Comparison of ENCODE assay signal across 12 cellular contexts in the genomic region with DNA sequence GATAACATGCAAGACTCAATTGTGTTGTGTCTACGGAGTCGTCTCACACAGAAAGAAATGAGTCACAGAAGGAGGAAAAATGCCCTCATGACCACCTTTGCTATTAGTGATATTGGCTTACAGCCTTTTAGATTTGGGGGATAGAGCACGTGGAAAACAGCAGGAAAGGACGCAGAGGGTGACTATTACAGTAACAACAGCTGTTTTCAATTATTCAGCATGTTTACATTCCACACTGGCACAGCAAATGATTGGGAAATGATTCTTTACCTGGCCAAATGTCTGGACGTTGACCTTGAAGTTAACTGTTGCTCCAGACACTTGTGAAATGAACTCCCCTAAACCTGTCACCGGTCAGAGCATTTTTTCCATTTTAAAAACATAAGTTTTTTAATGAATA. TPM values are rescaled to one million over a fixed set of nuclear protein-coding genes. Genes with fewer than 3 reads are reported as not detected.
DNase-seq lines count a peak whose midpoint lies in the region; ATAC-seq, FAIRE-seq and TF ChIP-seq lines count a peak whose summit lies in the region.
"Had no signal": no experiment of that assay in that cellular context is flagged by ENCODE, and none has a peak within 500 bp of the region (broad histone marks: within the 10 kb centered on the region; RNA-seq: fewer than 3 reads in every experiment).

No MANE protein-coding gene starts in this region.

- H3K27me3 ChIP-seq in HepG2 (ENCODE audit: control insufficient read depth in 1 of 2, insufficient read depth in 2 of 2, low read length in 2 of 2): no peaks in the 10 kb centered on the region

- H3K27ac ChIP-seq in HepG2 (ENCODE audit: extremely low read length, insufficient read depth, low read length): no peak overlapping the region
- H3K27ac ChIP-seq: SK-N-MC had no signal

- DNase-seq in AG09309 (ENCODE audit: low read depth): peak; percentile 46
- DNase-seq in HFFc6: peak; percentile 34
- peak; percentile 68 to 71 for DNase-seq in cardiac fibroblast (ENCODE audit: low read depth in 2 of 2)
- DNase-seq in HepG2 (ENCODE audit: low spot score): peak; percentile 27
- DNase-seq in stimulated activated CD4-positive, alpha-beta T cell treated with anti-CD3 and anti-CD28 coated beads, Interleukin-1b, Interleukin-23, amount 100 ng/mL, for 48 hours: no peak
- DNase-seq in medulla oblongata (ENCODE audit: extremely low spot score): no peak
- no peak for DNase-seq in nephron progenitor cell
- DNase-seq: activated naive CD4-positive, alpha-beta T cell treated with Interleukin-2 at 50 U/mL for 16 hours; caudate nucleus; MM.1S had no signal

- peaks cover 11% of the 10 kb centered on the region for H3K4me1 ChIP-seq in HepG2 (ENCODE audit: insufficient read depth, low read length)

- no peak overlapping the region for H3K9ac ChIP-seq in HepG2 (ENCODE audit: insufficient read depth, low read depth, low read length)

- H3K36me3 ChIP-seq in HepG2 (replicated peaks in 1 of 2; ENCODE audit: control insufficient read depth in 1 of 2, insufficient read depth in 2 of 2, low read length in 2 of 2): no peaks in the 10 kb centered on the region

- H3K79me2 ChIP-seq in HepG2 (ENCODE audit: insufficient read depth, low read length): no peaks in the 10 kb centered on the region

- WGBS in HepG2 (ENCODE audit: low lambda C conversion rate): 30% methylated on average over 6 of the region's 6 CpGs

- TF ChIP-seq RAD21 in HepG2 (CRISPR knock-in tag; IDR thresholded peaks at IDR 0.05): no peak

- no peak for ATAC-seq in HepG2
- no peak for ATAC-seq in HG02981 (IDR thresholded peaks at IDR 0.05; ENCODE audit: unreplicated experiment)

- BruUV-seq in HepG2 (replicated peaks; lab: Mats Ljungman, UMichigan): no TSS peak

- in situ Hi-C loops in HepG2 (cut with HindIII; ENCODE audit: extremely low pct_ligation_motif_present, low pct_unique_long_range_greater_than_20kb): no loop called here

- H4K20me1 ChIP-seq in HepG2 (ENCODE audit: insufficient read depth, low read length): no peaks in the 10 kb centered on the region

- H3K9me3 ChIP-seq in HepG2 (ENCODE audit: low read length): no peaks in the 10 kb centered on the region

- no peak for TF ChIP-seq EP300 in HepG2 (IDR thresholded peaks at IDR 0.05; ENCODE audit: low read depth in 2 of 2, low read length in 2 of 2)
- TF ChIP-seq EP300 in HepG2 (CRISPR knock-in tag; IDR thresholded peaks at IDR 0.05; ENCODE audit: borderline replicate concordance): no peak

- H3K27ac Mint-ChIP-seq in HFFc6: no peak overlapping the region
- H3K27ac Mint-ChIP-seq in nephron progenitor cell: no peak overlapping the region

- TF ChIP-seq CTCF in AG09309 (IDR thresholded peaks at IDR 0.05; ENCODE audit: control insufficient read depth, insufficient read depth, low read depth, low read length, missing control alignments): no peak
- TF ChIP-seq CTCF in HFFc6 (IDR thresholded peaks at IDR 0.05): no peak
- no peak for TF ChIP-seq CTCF in cardiac fibroblast (IDR thresholded peaks at IDR 0.05; ENCODE audit: low read depth, low read length)
- no peak for TF ChIP-seq CTCF in HepG2 (CRISPR knock-in tag; IDR thresholded peaks at IDR 0.05)
- no peak for TF ChIP-seq CTCF in nephron progenitor cell (IDR thresholded peaks at IDR 0.05)

- intact Hi-C loops in HepG2 (cut with micrococcal nuclease; ENCODE audit: unreplicated experiment): no loop called here

- H3K9me3 Mint-ChIP-seq in HFFc6: no peaks in the 10 kb centered on the region
- peaks cover 39% of the 10 kb centered on the region for H3K9me3 Mint-ChIP-seq in nephron progenitor cell

- no peak for FAIRE-seq in HepG2 (lab: Jason Lieb, UNC)

- H3K4me1 Mint-ChIP-seq in HFFc6 (ENCODE audit: low read depth) (peaks cover 20% of the 10 kb centered on the region), nephron progenitor cell (peaks cover 9% of the 10 kb centered on the region)

- no peak overlapping the region for H2AFZ ChIP-seq in HepG2 (ENCODE audit: low read length)

- H3K36me3 Mint-ChIP-seq in HFFc6 (ENCODE audit: low read depth): no peaks in the 10 kb centered on the region; the same call in 1 of the 2 replicates
- H3K36me3 Mint-ChIP-seq in nephron progenitor cell (ENCODE audit: low read depth): peaks cover 53% of the 10 kb centered on the region

- H3K4me3 Mint-ChIP-seq in HFFc6 (no peak overlapping the region), nephron progenitor cell (no peak overlapping the region)

- POLR2A ChIA-PET in HepG2 (lab: Yijun Ruan, JAX): no interaction called here

- no peak overlapping the region for H3K4me2 ChIP-seq in HepG2 (ENCODE audit: low read depth, low read length)

- CTCF ChIA-PET in HepG2 (lab: Yijun Ruan, JAX; ENCODE audit: low intra/inter-chr PET ratio, low total read pairs): no interaction called here

- H3K4me3 ChIP-seq in AG09309 (ENCODE audit: control insufficient read depth, low read depth, low read length) (no peak overlapping the region), cardiac fibroblast (replicated peaks in 1 of 2; ENCODE audit: low read depth in 2 of 2, low read length in 2 of 2) (no peak overlapping the region), HepG2 (replicated peaks in 1 of 3; ENCODE audit: insufficient read depth in 1 of 3, low read depth in 2 of 3, low read length in 3 of 3) (no peak overlapping the region)
- H3K4me3 ChIP-seq: SK-N-MC had no signal

- peaks cover 1% of the 10 kb centered on the region; the same call in 1 of the 2 replicates for H3K27me3 Mint-ChIP-seq in HFFc6 (ENCODE audit: insufficient read depth)
- H3K27me3 Mint-ChIP-seq in nephron progenitor cell (ENCODE audit: low read depth, poor library complexity): no peaks in the 10 kb centered on the region

- TF ChIP-seq POLR2A in HepG2 (IDR thresholded peaks at IDR 0.05; ENCODE audit: insufficient read depth in 1 of 2, low read depth in 2 of 2, low read length in 2 of 2): no peak

TF ChIP-seq in HepG2, 621 proteins besides CTCF, POLR2A, EP300 and RAD21 (continues in another document):
- TF ChIP-seq BCL6 (CRISPR knock-in tag; IDR thresholded peaks at IDR 0.05) (peak; percentile 67), GATAD2A (CRISPR knock-in tag; IDR thresholded peaks at IDR 0.05) (peak; percentile 60; the same call in 1 of the 2 replicates), SOX5 (CRISPR knock-in tag; IDR thresholded peaks at IDR 0.05; ENCODE audit: borderline replicate concordance) (peak; percentile 72; the same call in 1 of the 2 replicates), TEAD3 (CRISPR knock-in tag; optimal IDR thresholded peaks at IDR 0.05; ENCODE audit: borderline replicate concordance) (peak; percentile 85), CHD4 (IDR thresholded peaks at IDR 0.05; ENCODE audit: borderline replicate concordance, low read length) (no peak), FOXP1 (IDR thresholded peaks at IDR 0.05) (no peak), FOXP1 (CRISPR knock-in tag; IDR thresholded peaks at IDR 0.05) (peak; percentile 63), DMAP1 (CRISPR knock-in tag; IDR thresholded peaks at IDR 0.05) (no peak), SKI (IDR thresholded peaks at IDR 0.05; ENCODE audit: partially characterized antibody) (peak; percentile 88), TBL1XR1 (IDR thresholded peaks at IDR 0.05; ENCODE audit: borderline replicate concordance, low read length, partially characterized antibody) (peak; percentile 80), MEIS1 (CRISPR knock-in tag; IDR thresholded peaks at IDR 0.05; ENCODE audit: borderline replicate concordance) (no peak), SOX6 (IDR thresholded peaks at IDR 0.05) (no peak), SOX6 (CRISPR knock-in tag; IDR thresholded peaks at IDR 0.05) (peak; percentile 64; the same call in 1 of the 2 replicates)
- TF ChIP-seq, protein P1, sequence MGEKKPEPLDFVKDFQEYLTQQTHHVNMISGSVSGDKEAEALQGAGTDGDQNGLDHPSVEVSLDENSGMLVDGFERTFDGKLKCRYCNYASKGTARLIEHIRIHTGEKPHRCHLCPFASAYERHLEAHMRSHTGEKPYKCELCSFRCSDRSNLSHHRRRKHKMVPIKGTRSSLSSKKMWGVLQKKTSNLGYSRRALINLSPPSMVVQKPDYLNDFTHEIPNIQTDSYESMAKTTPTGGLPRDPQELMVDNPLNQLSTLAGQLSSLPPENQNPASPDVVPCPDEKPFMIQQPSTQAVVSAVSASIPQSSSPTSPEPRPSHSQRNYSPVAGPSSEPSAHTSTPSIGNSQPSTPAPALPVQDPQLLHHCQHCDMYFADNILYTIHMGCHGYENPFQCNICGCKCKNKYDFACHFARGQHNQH (CRISPR knock-in tag; IDR thresholded peaks at IDR 0.05): 0 out of 2 replicates have a peak, but pooled peaks have one; percentile 22
- TF ChIP-seq, protein P2, sequence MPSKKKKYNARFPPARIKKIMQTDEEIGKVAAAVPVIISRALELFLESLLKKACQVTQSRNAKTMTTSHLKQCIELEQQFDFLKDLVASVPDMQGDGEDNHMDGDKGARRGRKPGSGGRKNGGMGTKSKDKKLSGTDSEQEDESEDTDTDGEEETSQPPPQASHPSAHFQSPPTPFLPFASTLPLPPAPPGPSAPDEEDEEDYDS (CRISPR knock-in tag; IDR thresholded peaks at IDR 0.05): no peak

RNA-seq across cellular contexts. Expression of a gene that starts 46.8 kb away (rescaled TPM):
- 10 to 100 TPM; 29.1 to 34.9 (median 33.3) TPM for total RNA-seq in HFFc6 (2021; fragmentation: NEBNext Ultra II Directional; extraction: Animal tissue kit (Norgen Biotek cat#: 25700))
- 44.9 and 54.0 TPM in 2 replicates for total RNA-seq in HepG2 (2016; rRNA removed; fragmentation: Illumina TruSeq; extraction: Trizol)
- total RNA-seq in HepG2 (2016; cell fraction: cytosol; rRNA removed; fragmentation: Illumina TruSeq; extraction: Trizol; ENCODE audit: low read depth): 13.8 and 14.5 TPM in 2 replicates
- 42.9 and 56.1 TPM in 2 replicates for total RNA-seq in HepG2 (2016; cell fraction: insoluble cytoplasmic fraction; rRNA removed; fragmentation: Illumina TruSeq; extraction: Trizol)
- 24.3 and 24.9 TPM in 2 replicates for total RNA-seq in HepG2 (2016; cell fraction: membrane; rRNA removed; fragmentation: Illumina TruSeq; extraction: Trizol)
- 26.7 and 27.1 TPM in 2 replicates for total RNA-seq in HepG2 (2016; cell fraction: nucleus; rRNA removed; fragmentation: Illumina TruSeq; extraction: Trizol)
- 22.4 and 23.1 TPM in 2 replicates for polyA plus RNA-seq in HepG2 (2011; rRNA removed)
- 13.4 and 19.6 TPM in 2 replicates for polyA plus RNA-seq in HepG2 (2011; cell fraction: cytosol; rRNA removed)
- 14.2 and 19.9 TPM in 2 replicates for polyA plus RNA-seq in HepG2 (2011; cell fraction: nucleus; rRNA removed)
- polyA plus RNA-seq in HepG2 (2012): 27.9 and 33.6 TPM in 2 replicates
- polyA plus RNA-seq in HepG2 (2016; cell fraction: cytosol; fragmentation: Illumina TruSeq; extraction: Trizol; ENCODE audit: low read depth): 10.1 and 11.8 TPM in 2 replicates
- 53.4 and 56.9 TPM in 2 replicates for polyA plus RNA-seq in HepG2 (2016; cell fraction: insoluble cytoplasmic fraction; fragmentation: Illumina TruSeq; extraction: Trizol; ENCODE audit: low read depth)
- polyA plus RNA-seq in HepG2 (2016; cell fraction: membrane; fragmentation: Illumina TruSeq; extraction: Trizol; ENCODE audit: low read depth): 20.0 and 20.3 TPM in 2 replicates
- polyA plus RNA-seq in HepG2 (2016; cell fraction: nucleus; fragmentation: Illumina TruSeq; extraction: Trizol; ENCODE audit: insufficient read depth, low read depth): 42.2 and 47.7 TPM in 2 replicates
- 14.2 and 29.7 TPM in 2 replicates for polyA minus RNA-seq in HepG2 (2011; rRNA and poly(A)+ RNA removed; ENCODE audit: low replicate concordance)
- 7.2 and 11.6 TPM in 2 replicates for polyA minus RNA-seq in HepG2 (2011; cell fraction: cytosol; rRNA and poly(A)+ RNA removed)
- 34.4 and 47.7 TPM in 2 replicates for polyA minus RNA-seq in HepG2 (2011; cell fraction: nucleus; rRNA and poly(A)+ RNA removed)

Comparison
In these comparisons a context has a peak if more than half of its experiments do, and no peak if none do; other contexts are left out.
1. DNase-seq: peak in AG09309 (single experiment), HFFc6 (single experiment), cardiac fibroblast (2 of 2) and HepG2 (single experiment); none in stimulated activated CD4-positive, alpha-beta T cell treated with anti-CD3 and anti-CD28 coated beads, Interleukin-1b, Interleukin-23, amount 100 ng/mL, for 48 hours (single experiment), medulla oblongata (single experiment) and nephron progenitor cell (single experiment).